8 cellular contexts compared by ENCODE assay signal in genomic region chrX:54786972-54787371, GRCh38. TPM values are rescaled to one million over a fixed set of nuclear protein-coding genes. Genes with fewer than 3 reads are reported as not detected.
A peak's percentile ranks its signal among the peaks of the same experiment; 100 is the strongest.
DNase-seq lines count a peak whose midpoint lies in the region; ATAC-seq and TF ChIP-seq lines count a peak whose summit lies in the region.

No MANE protein-coding gene starts in this region.

- intact Hi-C loops in body of pancreas (cut with DNase I): no loop called here

- ATAC-seq in body of pancreas (no peak), GM21825 (IDR thresholded peaks at IDR 0.05; ENCODE audit: unreplicated experiment) (no peak)

- no peak overlapping the region for H3K27ac ChIP-seq in body of pancreas

- no peaks in the 10 kb centered on the region for H3K9me3 ChIP-seq in body of pancreas

- no peak for TF ChIP-seq POLR2A in body of pancreas (IDR thresholded peaks at IDR 0.05)

- DNase-seq in NCI-H345 (lab: John Stamatoyannopoulos, UW) (peak; percentile 8), NCI-H345 treated with DMSO at 0.1 percent for 48 hours (lab: John Stamatoyannopoulos, UW; ENCODE audit: unreplicated experiment) (no peak), OCI-M1 (lab: John Stamatoyannopoulos, UW) (peak; percentile 12), body of pancreas (peak in 3 of 4 donors; percentile 16 to 47 (median 25)), medulla oblongata (ENCODE audit: extremely low spot score) (no peak), activated gamma-delta T cell (lab: John Stamatoyannopoulos, UW) (no peak)
- peak; percentile 8 for DNase-seq in stimulated activated CD8-positive, alpha-beta memory T cell treated with anti-CD3 and anti-CD28 coated beads, Interleukin-15, amount 100 ng/mL, for 1 hour (ENCODE audit: low read depth)

- no peaks in the 10 kb centered on the region for H3K4me1 ChIP-seq in body of pancreas

- peak in 4 of 7 experiments; percentile 8 to 38 (median 21) for TF ChIP-seq CTCF in body of pancreas (IDR thresholded peaks at IDR 0.05)

- H3K4me3 ChIP-seq in body of pancreas: no peak overlapping the region

- H3K36me3 ChIP-seq in body of pancreas (replicated peaks in 1 of 2; ENCODE audit: insufficient read depth in 1 of 2, low read depth in 2 of 2): no peaks in the 10 kb centered on the region

- 62 to 69% methylated on average over 2 of the region's 2 CpGs for WGBS in body of pancreas, 2 donors

- no peaks in the 10 kb centered on the region for H3K27me3 ChIP-seq in body of pancreas

RNA-seq across cellular contexts. Expression of gene ITIH6, which starts 11.1 kb away (rescaled TPM):
- not detected for total RNA-seq in body of pancreas

RNA-seq across cellular contexts. Expression of gene MAGED2, which starts 20.6 kb away (rescaled TPM):
- 10 to 100 TPM; 53.1 to 66.4 TPM for total RNA-seq in body of pancreas

Comparison
In these comparisons a context has a peak if more than half of its experiments do, and no peak if none do; other contexts are left out.
1. DNase-seq: peak in NCI-H345 (single experiment), OCI-M1 (single experiment), body of pancreas (3 of 4) and stimulated activated CD8-positive, alpha-beta memory T cell treated with anti-CD3 and anti-CD28 coated beads, Interleukin-15, amount 100 ng/mL, for 1 hour (single experiment); none in NCI-H345 treated with DMSO at 0.1 percent for 48 hours (single experiment), medulla oblongata (single experiment) and activated gamma-delta T cell (single experiment).